12 cellular contexts compared by ENCODE assay signal in the genomic region with DNA sequence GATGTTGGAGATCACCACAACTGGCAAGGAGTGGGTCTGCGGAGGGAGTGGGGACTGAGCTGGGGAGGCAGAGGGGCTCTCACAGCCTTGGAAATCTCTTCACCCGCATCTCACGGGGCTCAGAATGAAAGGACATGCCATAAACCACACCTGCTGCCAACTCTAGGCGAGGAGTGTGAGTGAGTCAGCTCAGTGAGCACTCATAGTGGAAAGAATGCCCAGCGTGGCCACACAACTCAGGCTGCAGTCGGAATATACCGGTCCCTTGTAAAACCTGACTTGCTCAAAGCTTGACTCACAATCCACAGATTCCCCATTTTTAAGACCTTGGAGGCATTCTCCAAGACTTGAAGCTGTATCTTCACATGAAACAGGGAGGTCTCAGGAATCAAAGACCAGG. TPM values are rescaled to one million over a fixed set of nuclear protein-coding genes. Genes with fewer than 3 reads are reported as not detected.
A peak's percentile ranks its signal among the peaks of the same experiment; 100 is the strongest.
DNase-seq lines count a peak whose midpoint lies in the region; ATAC-seq and TF ChIP-seq lines count a peak whose summit lies in the region.
"Had no signal": no experiment of that assay in that cellular context is flagged by ENCODE, and none has a peak within 500 bp of the region (broad histone marks: within the 10 kb centered on the region; RNA-seq: fewer than 3 reads in every experiment).

No MANE protein-coding gene starts in this region.

- peaks cover 90% of the 10 kb centered on the region for H3K36me3 Mint-ChIP-seq in activated T-cell treated with anti-CD3 and anti-CD28 coated beads, Interleukin-2, amount 50 U/mL, for 24 hours (ENCODE audit: low read depth)
- H3K36me3 Mint-ChIP-seq in activated T-cell treated with anti-CD3 and anti-CD28 coated beads, Interleukin-2, amount 50 U/mL, for 4 hours (ENCODE audit: insufficient read depth), result peaks cover 42% of the 10 kb centered on the region

- WGBS in upper lobe of left lung, 2 donors, result 75 to 84% methylated on average over 7 of the region's 7 CpGs

- H3K36me3 ChIP-seq in upper lobe of left lung, result peaks cover 49 to 100% (median 80%) of the 10 kb centered on the region in 4 donors

- no peak overlapping the region for H3K4me3 ChIP-seq in upper lobe of left lung
- H3K4me3 ChIP-seq: body of pancreas had no signal

- no peak for TF ChIP-seq CTCF in upper lobe of left lung (IDR thresholded peaks at IDR 0.05)

- DNase-seq in activated T-cell treated with anti-CD3 and anti-CD28 coated beads, Interleukin-2, amount 50 U/mL, for 24 hours, result no peak
- DNase-seq in activated T-cell treated with anti-CD3 and anti-CD28 coated beads, Interleukin-2, amount 50 U/mL, for 4 hours, result no peak
- peak; percentile 86 for DNase-seq in amniotic epithelial cell (ENCODE audit: low read depth)
- peak; percentile 92 for DNase-seq in islet precursor cell
- DNase-seq in upper lobe of left lung, result peak in 1 of 2 donors; percentile 48
- no peak for DNase-seq in G401 (ENCODE audit: low spot score)
- no peak for DNase-seq in OCI-M1 (lab: John Stamatoyannopoulos, UW)
- no peak for DNase-seq in DMS114 treated with DMSO at 0.1 percent for 48 hours (lab: John Stamatoyannopoulos, UW; ENCODE audit: unreplicated experiment)
- DNase-seq: AML-193, body of pancreas, left cardiac atrium, NCI-H1930 had no signal

- in situ Hi-C loops in G401 (cut with HindIII; ENCODE audit: low sequenced_read_pairs), result no loop called here

- no peaks in the 10 kb centered on the region for H3K27me3 ChIP-seq in upper lobe of left lung
- H3K27me3 ChIP-seq: body of pancreas had no signal

- H3K27ac ChIP-seq in upper lobe of left lung, result peak overlapping the region in 3 of 4 donors; percentile 12 to 60 (median 34)
- H3K27ac ChIP-seq: body of pancreas had no signal

- no peaks in the 10 kb centered on the region for H3K27me3 Mint-ChIP-seq in activated T-cell treated with anti-CD3 and anti-CD28 coated beads, Interleukin-2, amount 50 U/mL, for 24 hours
- H3K27me3 Mint-ChIP-seq in activated T-cell treated with anti-CD3 and anti-CD28 coated beads, Interleukin-2, amount 50 U/mL, for 4 hours (ENCODE audit: low read depth), result no peaks in the 10 kb centered on the region

- no peak overlapping the region for H3K4me3 Mint-ChIP-seq in activated T-cell treated with anti-CD3 and anti-CD28 coated beads, Interleukin-2, amount 50 U/mL, for 24 hours
- H3K4me3 Mint-ChIP-seq in activated T-cell treated with anti-CD3 and anti-CD28 coated beads, Interleukin-2, amount 50 U/mL, for 4 hours, result no peak overlapping the region

- H3K9me3 ChIP-seq in upper lobe of left lung, result no peaks in the 10 kb centered on the region
- H3K9me3 ChIP-seq: body of pancreas had no signal

- peaks cover 39% of the 10 kb centered on the region for H3K4me1 Mint-ChIP-seq in activated T-cell treated with anti-CD3 and anti-CD28 coated beads, Interleukin-2, amount 50 U/mL, for 24 hours (ENCODE audit: low read depth)
- peaks cover 20% of the 10 kb centered on the region for H3K4me1 Mint-ChIP-seq in activated T-cell treated with anti-CD3 and anti-CD28 coated beads, Interleukin-2, amount 50 U/mL, for 4 hours (ENCODE audit: low read depth)

- H3K9me3 Mint-ChIP-seq in activated T-cell treated with anti-CD3 and anti-CD28 coated beads, Interleukin-2, amount 50 U/mL, for 24 hours, result no peaks in the 10 kb centered on the region
- no peaks in the 10 kb centered on the region for H3K9me3 Mint-ChIP-seq in activated T-cell treated with anti-CD3 and anti-CD28 coated beads, Interleukin-2, amount 50 U/mL, for 4 hours

- no peak for TF ChIP-seq EP300 in upper lobe of left lung (IDR thresholded peaks at IDR 0.05)

- H3K27ac Mint-ChIP-seq in activated T-cell treated with anti-CD3 and anti-CD28 coated beads, Interleukin-2, amount 50 U/mL, for 24 hours, result peak overlapping the region; percentile 62

- peaks cover 25 to 36% (median 30%) of the 10 kb centered on the region in 4 donors for H3K4me1 ChIP-seq in upper lobe of left lung

- no peak for ATAC-seq in activated T-cell treated with anti-CD3 and anti-CD28 coated beads, Interleukin-2, amount 50 U/mL, for 4 hours
- ATAC-seq in upper lobe of left lung (ENCODE audit: low FRiP score in 2 of 2), result peak in 1 of 2 donors; percentile 59
- ATAC-seq: body of pancreas had no signal

- no peak for TF ChIP-seq POLR2A in upper lobe of left lung (IDR thresholded peaks at IDR 0.05)

RNA-seq across cellular contexts. Expression of gene STAT5A, which starts 36.7 kb away (rescaled TPM):
- total RNA-seq in activated T-cell treated with anti-CD3 and anti-CD28 coated beads, Interleukin-2, amount 50 U/mL, for 4 hours, result 100 to 1,000 TPM; 193 to 264 (median 220) TPM
- total RNA-seq in upper lobe of left lung, result 100 to 1,000 TPM in 1 of 6 donors, 10 to 100 TPM in 5; 33.7 to 119 (median 70.3) TPM
- total RNA-seq in G401 (2014; rRNA removed; shearing (Covaris generic)), result 0.18 and 0.31 TPM in 2 replicates

RNA-seq across cellular contexts. Expression of gene STAT5B, which starts 48.8 kb away (rescaled TPM):
- 10 to 100 TPM; 62.9 to 86.7 (median 71.9) TPM for total RNA-seq in activated T-cell treated with anti-CD3 and anti-CD28 coated beads, Interleukin-2, amount 50 U/mL, for 4 hours
- total RNA-seq in upper lobe of left lung, result 100 to 1,000 TPM in 1 of 6 donors, 10 to 100 TPM in 5; 48.6 to 115 (median 66.3) TPM
- 10.4 and 15.8 TPM in 2 replicates for total RNA-seq in G401 (2014; rRNA removed; shearing (Covaris generic))

Comparison
In these comparisons a context has a peak if more than half of its experiments do, and no peak if none do; other contexts are left out.
1. DNase-seq: peak in amniotic epithelial cell (single experiment) and islet precursor cell (single experiment); none in activated T-cell treated with anti-CD3 and anti-CD28 coated beads, Interleukin-2, amount 50 U/mL, for 24 hours (single experiment), activated T-cell treated with anti-CD3 and anti-CD28 coated beads, Interleukin-2, amount 50 U/mL, for 4 hours (single experiment), G401 (single experiment), OCI-M1 (single experiment) and DMS114 treated with DMSO at 0.1 percent for 48 hours (single experiment).
2. RNA of gene STAT5A, which starts 36.7 kb away (total RNA-seq): 193 to 264 TPM in activated T-cell treated with anti-CD3 and anti-CD28 coated beads, Interleukin-2, amount 50 U/mL, for 4 hours and 33.7 to 119 TPM in upper lobe of left lung; 0.18 to 0.31 TPM in G401; every median in the first group is over 10 times any median in the second.